In the genomic region with DNA sequence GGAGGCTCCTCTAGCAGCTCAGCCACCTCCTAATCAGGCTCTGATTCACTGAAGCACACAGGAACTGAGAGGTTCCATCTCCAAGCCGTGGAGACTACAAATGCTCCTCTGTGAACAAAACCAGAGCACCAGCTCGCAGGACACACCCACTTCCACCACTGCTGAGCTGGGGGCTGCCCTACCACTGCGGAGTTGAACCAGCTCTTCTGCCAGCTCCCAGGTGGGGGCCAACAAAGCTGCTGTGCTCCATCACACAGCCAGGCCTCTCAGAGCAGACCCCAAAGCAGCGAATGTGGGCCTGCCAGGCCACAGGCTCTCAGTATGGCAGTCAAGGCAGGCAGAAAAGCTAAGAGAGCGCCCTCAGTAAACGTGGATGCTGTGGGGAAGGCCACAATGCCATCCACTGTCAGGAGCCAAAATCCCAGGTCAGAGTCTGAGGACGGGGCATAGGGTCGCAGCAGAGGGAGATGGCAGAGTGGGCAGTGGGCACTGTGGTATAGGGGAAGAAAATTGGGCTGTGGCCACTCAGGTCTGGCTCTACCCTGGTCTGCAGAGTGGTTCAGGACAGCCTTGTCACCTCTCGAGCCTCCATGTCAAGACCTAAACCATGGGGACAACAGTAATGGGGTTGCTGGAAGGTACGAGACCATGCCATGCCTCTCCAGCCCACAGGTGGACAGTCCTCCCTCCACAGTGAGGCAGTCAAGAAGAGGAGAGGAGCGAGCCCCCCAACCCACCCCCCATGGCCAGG, we compare ENCODE assay signal across 12 cellular contexts.
"Had no signal": no experiment of that assay in that cellular context is flagged by ENCODE, and none has a peak within 500 bp of the region (broad histone marks: within the 10 kb centered on the region; RNA-seq: fewer than 3 reads in every experiment).

No MANE protein-coding gene starts in this region.

- H3K27me3 ChIP-seq: ovary, tibial artery had no signal

- H3K27ac Mint-ChIP-seq: activated B cell treated with CpG ODN at 0.5 μM for 24 hours; activated CD4-positive, alpha-beta T cell treated with anti-CD3 and anti-CD28 coated beads, Interleukin-2, amount 10 ng/mL, durations not matched to agents 7 days and 5 days; activated naive CD8-positive, alpha-beta T cell treated with anti-CD3 and anti-CD28 coated beads, Interleukin-2, amount 50 U/mL, for 24 hours; activated T-cell treated with anti-CD3 and anti-CD28 coated beads, Interleukin-2, amount 50 U/mL, for 72 hours; effector memory CD8-positive, alpha-beta T cell; nephron progenitor cell had no signal

- H3K9me3 Mint-ChIP-seq: activated CD4-positive, alpha-beta T cell treated with anti-CD3 and anti-CD28 coated beads, Interleukin-2, amount 10 ng/mL, durations not matched to agents 7 days and 5 days; activated naive CD8-positive, alpha-beta T cell treated with anti-CD3 and anti-CD28 coated beads, Interleukin-2, amount 50 U/mL, for 24 hours had no signal

- H3K27ac ChIP-seq: ovary, tibial artery had no signal

- H3K4me3 Mint-ChIP-seq: activated B cell treated with CpG ODN at 0.5 μM for 24 hours; activated CD4-positive, alpha-beta T cell treated with anti-CD3 and anti-CD28 coated beads, Interleukin-2, amount 10 ng/mL, durations not matched to agents 7 days and 5 days; activated naive CD8-positive, alpha-beta T cell treated with anti-CD3 and anti-CD28 coated beads, Interleukin-2, amount 50 U/mL, for 24 hours; activated T-cell treated with anti-CD3 and anti-CD28 coated beads, Interleukin-2, amount 50 U/mL, for 72 hours; effector memory CD8-positive, alpha-beta T cell; nephron progenitor cell had no signal

- H3K27me3 Mint-ChIP-seq: activated B cell treated with CpG ODN at 0.5 μM for 24 hours; activated CD4-positive, alpha-beta T cell treated with anti-CD3 and anti-CD28 coated beads, Interleukin-2, amount 10 ng/mL, durations not matched to agents 7 days and 5 days had no signal

- H3K36me3 ChIP-seq: ovary, tibial artery had no signal

- H3K4me3 ChIP-seq: ovary, tibial artery had no signal

- H3K9me3 ChIP-seq: ovary had no signal

- H3K4me1 ChIP-seq: tibial artery had no signal

- DNase-seq: activated B cell treated with CpG ODN at 0.5 μM for 24 hours; activated CD4-positive, alpha-beta T cell treated with anti-CD3 and anti-CD28 coated beads, Interleukin-2, amount 10 ng/mL, durations not matched to agents 7 days and 5 days; activated naive CD4-positive, alpha-beta T cell treated with Interleukin-2 at 50 U/mL for 16 hours; activated naive CD8-positive, alpha-beta T cell treated with anti-CD3 and anti-CD28 coated beads, Interleukin-2, amount 50 U/mL, for 24 hours; activated T-cell treated with anti-CD3 and anti-CD28 coated beads, Interleukin-2, amount 50 U/mL, for 72 hours; effector memory CD8-positive, alpha-beta T cell; erythroblast; hippocampal formation; mammary epithelial cell; nephron progenitor cell; ovary had no signal

- H3K4me1 Mint-ChIP-seq: activated CD4-positive, alpha-beta T cell treated with anti-CD3 and anti-CD28 coated beads, Interleukin-2, amount 10 ng/mL, durations not matched to agents 7 days and 5 days; activated naive CD8-positive, alpha-beta T cell treated with anti-CD3 and anti-CD28 coated beads, Interleukin-2, amount 50 U/mL, for 24 hours; nephron progenitor cell had no signal
